In the genomic region with DNA sequence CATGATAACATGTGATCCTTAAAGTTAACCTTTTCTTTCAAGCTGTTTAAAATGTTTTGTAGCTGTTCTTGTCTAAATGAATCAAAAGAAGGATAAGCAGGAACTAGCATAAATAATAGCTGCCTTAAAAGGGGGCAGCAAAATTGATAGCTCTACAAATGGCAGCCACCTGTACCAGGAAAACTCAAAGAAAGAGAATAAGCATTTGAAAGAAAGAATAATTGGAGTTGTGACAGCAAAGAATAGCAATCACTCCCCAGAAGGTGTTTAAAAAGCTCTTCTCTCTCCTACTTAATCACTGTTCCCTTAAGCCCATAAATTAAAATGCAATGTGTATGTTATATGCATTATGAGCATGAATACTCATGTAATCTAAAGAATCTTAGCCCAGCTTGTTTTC, we compare ENCODE assay signal across 1 cellular context.
TF ChIP-seq lines count a peak whose summit lies in the region.

No MANE protein-coding gene starts in this region.

TF ChIP-seq in GM23338, 12 proteins besides CTCF, POLR2A, EP300 and RAD21:
- TF ChIP-seq, protein P1, sequence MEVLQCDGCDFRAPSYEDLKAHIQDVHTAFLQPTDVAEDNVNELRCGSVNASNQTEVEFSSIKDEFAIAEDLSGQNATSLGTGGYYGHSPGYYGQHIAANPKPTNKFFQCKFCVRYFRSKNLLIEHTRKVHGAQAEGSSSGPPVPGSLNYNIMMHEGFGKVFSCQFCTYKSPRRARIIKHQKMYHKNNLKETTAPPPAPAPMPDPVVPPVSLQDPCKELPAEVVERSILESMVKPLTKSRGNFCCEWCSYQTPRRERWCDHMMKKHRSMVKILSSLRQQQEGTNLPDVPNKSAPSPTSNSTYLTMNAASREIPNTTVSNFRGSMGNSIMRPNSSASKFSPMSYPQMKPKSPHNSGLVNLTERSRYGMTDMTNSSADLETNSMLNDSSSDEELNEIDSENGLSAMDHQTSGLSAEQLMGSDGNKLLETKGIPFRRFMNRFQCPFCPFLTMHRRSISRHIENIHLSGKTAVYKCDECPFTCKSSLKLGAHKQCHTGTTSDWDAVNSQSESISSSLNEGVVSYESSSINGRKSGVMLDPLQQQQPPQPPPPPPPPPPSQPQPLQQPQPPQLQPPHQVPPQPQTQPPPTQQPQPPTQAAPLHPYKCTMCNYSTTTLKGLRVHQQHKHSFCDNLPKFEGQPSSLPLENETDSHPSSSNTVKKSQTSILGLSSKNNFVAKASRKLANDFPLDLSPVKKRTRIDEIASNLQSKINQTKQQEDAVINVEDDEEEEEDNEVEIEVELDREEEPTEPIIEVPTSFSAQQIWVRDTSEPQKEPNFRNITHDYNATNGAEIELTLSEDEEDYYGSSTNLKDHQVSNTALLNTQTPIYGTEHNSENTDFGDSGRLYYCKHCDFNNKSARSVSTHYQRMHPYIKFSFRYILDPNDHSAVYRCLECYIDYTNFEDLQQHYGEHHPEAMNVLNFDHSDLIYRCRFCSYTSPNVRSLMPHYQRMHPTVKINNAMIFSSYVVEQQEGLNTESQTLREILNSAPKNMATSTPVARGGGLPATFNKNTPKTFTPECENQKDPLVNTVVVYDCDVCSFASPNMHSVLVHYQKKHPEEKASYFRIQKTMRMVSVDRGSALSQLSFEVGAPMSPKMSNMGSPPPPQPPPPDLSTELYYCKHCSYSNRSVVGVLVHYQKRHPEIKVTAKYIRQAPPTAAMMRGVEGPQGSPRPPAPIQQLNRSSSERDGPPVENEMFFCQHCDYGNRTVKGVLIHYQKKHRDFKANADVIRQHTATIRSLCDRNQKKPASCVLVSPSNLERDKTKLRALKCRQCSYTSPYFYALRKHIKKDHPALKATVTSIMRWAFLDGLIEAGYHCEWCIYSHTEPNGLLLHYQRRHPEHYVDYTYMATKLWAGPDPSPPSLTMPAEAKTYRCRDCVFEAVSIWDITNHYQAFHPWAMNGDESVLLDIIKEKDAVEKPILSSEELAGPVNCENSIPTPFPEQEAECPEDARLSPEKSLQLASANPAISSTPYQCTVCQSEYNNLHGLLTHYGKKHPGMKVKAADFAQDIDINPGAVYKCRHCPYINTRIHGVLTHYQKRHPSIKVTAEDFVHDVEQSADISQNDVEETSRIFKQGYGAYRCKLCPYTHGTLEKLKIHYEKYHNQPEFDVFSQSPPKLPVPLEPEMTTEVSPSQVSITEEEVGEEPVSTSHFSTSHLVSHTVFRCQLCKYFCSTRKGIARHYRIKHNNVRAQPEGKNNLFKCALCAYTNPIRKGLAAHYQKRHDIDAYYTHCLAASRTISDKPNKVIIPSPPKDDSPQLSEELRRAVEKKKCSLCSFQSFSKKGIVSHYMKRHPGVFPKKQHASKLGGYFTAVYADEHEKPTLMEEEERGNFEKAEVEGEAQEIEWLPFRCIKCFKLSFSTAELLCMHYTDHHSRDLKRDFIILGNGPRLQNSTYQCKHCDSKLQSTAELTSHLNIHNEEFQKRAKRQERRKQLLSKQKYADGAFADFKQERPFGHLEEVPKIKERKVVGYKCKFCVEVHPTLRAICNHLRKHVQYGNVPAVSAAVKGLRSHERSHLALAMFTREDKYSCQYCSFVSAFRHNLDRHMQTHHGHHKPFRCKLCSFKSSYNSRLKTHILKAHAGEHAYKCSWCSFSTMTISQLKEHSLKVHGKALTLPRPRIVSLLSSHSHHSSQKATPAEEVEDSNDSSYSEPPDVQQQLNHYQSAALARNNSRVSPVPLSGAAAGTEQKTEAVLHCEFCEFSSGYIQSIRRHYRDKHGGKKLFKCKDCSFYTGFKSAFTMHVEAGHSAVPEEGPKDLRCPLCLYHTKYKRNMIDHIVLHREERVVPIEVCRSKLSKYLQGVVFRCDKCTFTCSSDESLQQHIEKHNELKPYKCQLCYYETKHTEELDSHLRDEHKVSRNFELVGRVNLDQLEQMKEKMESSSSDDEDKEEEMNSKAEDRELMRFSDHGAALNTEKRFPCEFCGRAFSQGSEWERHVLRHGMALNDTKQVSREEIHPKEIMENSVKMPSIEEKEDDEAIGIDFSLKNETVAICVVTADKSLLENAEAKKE (CRISPR knock-in tag; IDR thresholded peaks at IDR 0.05): no peak
- TF ChIP-seq EZH2phosphoT487 (IDR thresholded peaks at IDR 0.05; ENCODE audit: unreplicated experiment) (no peak), NANOG (IDR thresholded peaks at IDR 0.05; ENCODE audit: borderline replicate concordance) (no peak), ZNF114 (CRISPR knock-in tag; IDR thresholded peaks at IDR 0.05) (no peak), EZH2 (IDR thresholded peaks at IDR 0.05; ENCODE audit: low read depth, unreplicated experiment) (no peak), ZNF331 (CRISPR knock-in tag; IDR thresholded peaks at IDR 0.05; ENCODE audit: low read depth) (no peak), JUNB (IDR thresholded peaks at IDR 0.05; ENCODE audit: unreplicated experiment) (no peak), CREB1 (CRISPR knock-in tag; IDR thresholded peaks at IDR 0.05; ENCODE audit: low read depth) (no peak), STAT1 (IDR thresholded peaks at IDR 0.05; ENCODE audit: unreplicated experiment) (no peak)
- TF ChIP-seq, protein P2, sequence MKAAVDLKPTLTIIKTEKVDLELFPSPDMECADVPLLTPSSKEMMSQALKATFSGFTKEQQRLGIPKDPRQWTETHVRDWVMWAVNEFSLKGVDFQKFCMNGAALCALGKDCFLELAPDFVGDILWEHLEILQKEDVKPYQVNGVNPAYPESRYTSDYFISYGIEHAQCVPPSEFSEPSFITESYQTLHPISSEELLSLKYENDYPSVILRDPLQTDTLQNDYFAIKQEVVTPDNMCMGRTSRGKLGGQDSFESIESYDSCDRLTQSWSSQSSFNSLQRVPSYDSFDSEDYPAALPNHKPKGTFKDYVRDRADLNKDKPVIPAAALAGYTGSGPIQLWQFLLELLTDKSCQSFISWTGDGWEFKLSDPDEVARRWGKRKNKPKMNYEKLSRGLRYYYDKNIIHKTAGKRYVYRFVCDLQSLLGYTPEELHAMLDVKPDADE (IDR thresholded peaks at IDR 0.05): no peak
- TF ChIP-seq, protein P3, sequence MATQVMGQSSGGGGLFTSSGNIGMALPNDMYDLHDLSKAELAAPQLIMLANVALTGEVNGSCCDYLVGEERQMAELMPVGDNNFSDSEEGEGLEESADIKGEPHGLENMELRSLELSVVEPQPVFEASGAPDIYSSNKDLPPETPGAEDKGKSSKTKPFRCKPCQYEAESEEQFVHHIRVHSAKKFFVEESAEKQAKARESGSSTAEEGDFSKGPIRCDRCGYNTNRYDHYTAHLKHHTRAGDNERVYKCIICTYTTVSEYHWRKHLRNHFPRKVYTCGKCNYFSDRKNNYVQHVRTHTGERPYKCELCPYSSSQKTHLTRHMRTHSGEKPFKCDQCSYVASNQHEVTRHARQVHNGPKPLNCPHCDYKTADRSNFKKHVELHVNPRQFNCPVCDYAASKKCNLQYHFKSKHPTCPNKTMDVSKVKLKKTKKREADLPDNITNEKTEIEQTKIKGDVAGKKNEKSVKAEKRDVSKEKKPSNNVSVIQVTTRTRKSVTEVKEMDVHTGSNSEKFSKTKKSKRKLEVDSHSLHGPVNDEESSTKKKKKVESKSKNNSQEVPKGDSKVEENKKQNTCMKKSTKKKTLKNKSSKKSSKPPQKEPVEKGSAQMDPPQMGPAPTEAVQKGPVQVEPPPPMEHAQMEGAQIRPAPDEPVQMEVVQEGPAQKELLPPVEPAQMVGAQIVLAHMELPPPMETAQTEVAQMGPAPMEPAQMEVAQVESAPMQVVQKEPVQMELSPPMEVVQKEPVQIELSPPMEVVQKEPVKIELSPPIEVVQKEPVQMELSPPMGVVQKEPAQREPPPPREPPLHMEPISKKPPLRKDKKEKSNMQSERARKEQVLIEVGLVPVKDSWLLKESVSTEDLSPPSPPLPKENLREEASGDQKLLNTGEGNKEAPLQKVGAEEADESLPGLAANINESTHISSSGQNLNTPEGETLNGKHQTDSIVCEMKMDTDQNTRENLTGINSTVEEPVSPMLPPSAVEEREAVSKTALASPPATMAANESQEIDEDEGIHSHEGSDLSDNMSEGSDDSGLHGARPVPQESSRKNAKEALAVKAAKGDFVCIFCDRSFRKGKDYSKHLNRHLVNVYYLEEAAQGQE (IDR thresholded peaks at IDR 0.05; ENCODE audit: unreplicated experiment): no peak
